ENCODE assay signal across 25 cellular contexts in genomic region chr16:76670125-76670857, GRCh38.
"Had no signal": no experiment of that assay in that cellular context is flagged by ENCODE, and none has a peak within 500 bp of the region (broad histone marks: within the 10 kb centered on the region; RNA-seq: fewer than 3 reads in every experiment).

No MANE protein-coding gene starts in this region.

- H3K9me3 Mint-ChIP-seq: dendritic cell treated with granulocyte-macrophage colony-stimulating factor and Interleukin-4, amounts not matched to agents 40 ng/mL and 50 ng/mL, for 4 days; endodermal cell; nephron had no signal

- H3K27me3 ChIP-seq: esophagus squamous epithelium, left lung had no signal

- H3K27me3 Mint-ChIP-seq: central memory CD8-positive, alpha-beta T cell; dendritic cell treated with granulocyte-macrophage colony-stimulating factor and Interleukin-4, amounts not matched to agents 40 ng/mL and 50 ng/mL, for 4 days had no signal

- H3K27ac ChIP-seq: esophagus squamous epithelium, left lung, lower lobe of right lung, skin epidermis, thoracic aorta, VCaP had no signal

- ATAC-seq: left lung; lower lobe of right lung; mucosa of descending colon; sciatic nerve; stimulated activated naive CD8-positive, alpha-beta T cell treated with anti-CD3 and anti-CD28 coated beads, Interleukin-15, Interleukin-2, amounts not matched to agents 100 U/mL and 50 U/mL, for 24 hours had no signal

- H3K9me3 ChIP-seq: esophagus squamous epithelium, left lung, lower lobe of right lung, mucosa of descending colon, thoracic aorta had no signal

- H3K36me3 ChIP-seq: esophagus squamous epithelium, left lung, lower lobe of right lung, thoracic aorta had no signal

- H3K27ac Mint-ChIP-seq: dendritic cell treated with granulocyte-macrophage colony-stimulating factor and Interleukin-4, amounts not matched to agents 40 ng/mL and 50 ng/mL, for 4 days; endodermal cell; nephron had no signal

- H3K4me1 Mint-ChIP-seq: central memory CD8-positive, alpha-beta T cell; endodermal cell; nephron had no signal

- H3K4me3 Mint-ChIP-seq: central memory CD8-positive, alpha-beta T cell; dendritic cell treated with granulocyte-macrophage colony-stimulating factor and Interleukin-4, amounts not matched to agents 40 ng/mL and 50 ng/mL, for 4 days; endodermal cell; nephron had no signal

- DNase-seq: activated CD4-positive, alpha-beta T cell treated with anti-CD3 and anti-CD28 coated beads for 4 hours; activated CD4-positive, alpha-beta T cell treated with anti-CD3 and anti-CD28 coated beads, Interleukin-2, amount 50 U/mL, for 4 hours; activated CD8-positive, alpha-beta memory T cell treated with anti-CD3 and anti-CD28 coated beads for 24 hours; activated effector memory CD4-positive, alpha-beta T cell treated with anti-CD3 and anti-CD28 coated beads, Interleukin-2, amount 50 U/mL, for 16 hours; activated naive CD4-positive, alpha-beta T cell treated with anti-CD3 and anti-CD28 coated beads, Interleukin-2, amount 50 U/mL, for 16 hours; amniotic stem cell; endodermal cell; esophagus squamous epithelium; foreskin melanocyte; kidney glomerular epithelial cell; left lung; lower lobe of right lung; mesendoderm; mucosa of descending colon; stimulated activated CD4-positive, alpha-beta T cell treated with anti-CD3 and anti-CD28 coated beads, Interleukin-12 subunit alpha, Interleukin-12 subunit beta, amount 100 ng/mL, for 4 hours; stimulated activated CD4-positive, alpha-beta T cell treated with anti-CD3 and anti-CD28 coated beads, Interleukin-4, amount 100 ng/mL, for 1 hour; stimulated activated naive CD8-positive, alpha-beta T cell treated with anti-CD3 and anti-CD28 coated beads, Interleukin-15, Interleukin-2, amounts not matched to agents 100 U/mL and 50 U/mL, for 24 hours; trophoblast cell had no signal

- H3K4me3 ChIP-seq: esophagus squamous epithelium, left lung, lower lobe of right lung, mucosa of descending colon, skin epidermis, thoracic aorta had no signal

- H3K4me1 ChIP-seq: esophagus squamous epithelium, left lung, lower lobe of right lung had no signal
